In genomic region chr22:38314140-38314991, GRCh38 we compare ENCODE assay signal across 8 cellular contexts. TPM values are rescaled to one million over a fixed set of nuclear protein-coding genes. Genes with fewer than 3 reads are reported as not detected.
DNase-seq lines count a peak whose midpoint lies in the region; ATAC-seq and TF ChIP-seq lines count a peak whose summit lies in the region.

No MANE protein-coding gene starts in this region.

- H3K4me2 ChIP-seq in hepatocyte, result peak overlapping the region; percentile 92

- H3K27ac Mint-ChIP-seq in activated CD8-positive, alpha-beta T cell treated with anti-CD3 and anti-CD28 coated beads, Interleukin-2, amount 10 ng/mL, durations not matched to agents 7 days and 5 days, result peak overlapping the region; percentile 89
- H3K27ac Mint-ChIP-seq in stimulated activated naive B cell treated with anti-CD40 and anti-IgM and Interleukin-4, amounts not matched to agents 10 μg/mL and 1 μg/mL and 100 μg/mL, for 72 hours, result peak overlapping the region; percentile 91

- no peak overlapping the region for H2AFZ ChIP-seq in hepatocyte

- H3K79me2 ChIP-seq in hepatocyte, result peaks cover 75% of the 10 kb centered on the region

- TF ChIP-seq CTCF in hepatocyte (IDR thresholded peaks at IDR 0.05; ENCODE audit: poor library complexity) (no peak), WERI-Rb-1 (IDR thresholded peaks at IDR 0.05; ENCODE audit: low read depth, low read length) (no peak)

- no peaks in the 10 kb centered on the region for H3K9me2 ChIP-seq in hepatocyte (replicated peaks; ENCODE audit: insufficient read depth)

- H3K27ac ChIP-seq in hepatocyte, result peak overlapping the region; percentile 99
- H3K27ac ChIP-seq in WERI-Rb-1, result no peak overlapping the region

- peaks cover 47% of the 10 kb centered on the region for H3K4me1 ChIP-seq in hepatocyte (ENCODE audit: insufficient read depth)

- H3K27me3 ChIP-seq in hepatocyte (no peaks in the 10 kb centered on the region), WERI-Rb-1 (ENCODE audit: insufficient read depth, low read depth, severe bottlenecking) (no peaks in the 10 kb centered on the region)

- POLR2A ChIA-PET in activated CD8-positive, alpha-beta T cell treated with anti-CD3 and anti-CD28 coated beads, Interleukin-2, amount 10 ng/mL, durations not matched to agents 7 days and 5 days (lab: Charles Lee), result no interaction called here

- peak; percentile 36 for DNase-seq in H4 (ENCODE audit: low spot score)
- no peak for DNase-seq in activated CD8-positive, alpha-beta T cell treated with anti-CD3 and anti-CD28 coated beads, Interleukin-2, amount 10 ng/mL, durations not matched to agents 7 days and 5 days
- DNase-seq in hepatocyte (ENCODE audit: low spot score), result peak; percentile 26
- DNase-seq in stimulated activated naive B cell treated with anti-CD40 and anti-IgM and Interleukin-4, amounts not matched to agents 10 μg/mL and 1 μg/mL and 100 μg/mL, for 72 hours, result no peak
- DNase-seq in SIG-M5 (lab: John Stamatoyannopoulos, UW), result no peak
- DNase-seq in NCI-H69 (lab: John Stamatoyannopoulos, UW), result no peak
- DNase-seq in WERI-Rb-1, result no peak

- peaks cover 18% of the 10 kb centered on the region for H3K36me3 Mint-ChIP-seq in activated CD8-positive, alpha-beta T cell treated with anti-CD3 and anti-CD28 coated beads, Interleukin-2, amount 10 ng/mL, durations not matched to agents 7 days and 5 days (ENCODE audit: low read depth)
- peaks cover 22 to 38% of the 10 kb centered on the region in 2 donors for H3K36me3 Mint-ChIP-seq in stimulated activated naive B cell treated with anti-CD40 and anti-IgM and Interleukin-4, amounts not matched to agents 10 μg/mL and 1 μg/mL and 100 μg/mL, for 72 hours

- H3K4me3 ChIP-seq in hepatocyte (peak overlapping the region; percentile 11), WERI-Rb-1 (ENCODE audit: low read depth, low read length) (no peak overlapping the region)

- 57% methylated on average over 19 of the region's 19 CpGs for WGBS in hepatocyte (ENCODE audit: low lambda C conversion rate, missing lambda C conversion rate)

- H3K9me3 ChIP-seq in hepatocyte (ENCODE audit: low read depth) (no peaks in the 10 kb centered on the region), WERI-Rb-1 (ENCODE audit: severe bottlenecking) (no peaks in the 10 kb centered on the region)

- H4K20me1 ChIP-seq in hepatocyte (ENCODE audit: insufficient read depth, poor library complexity, severe bottlenecking), result peaks cover 60% of the 10 kb centered on the region

- CTCF ChIA-PET in activated CD8-positive, alpha-beta T cell treated with anti-CD3 and anti-CD28 coated beads, Interleukin-2, amount 10 ng/mL, durations not matched to agents 7 days and 5 days (lab: Charles Lee), result interaction anchor here (0.9 to 1.5 kb wide), 4 partner anchors 16 to 262 kb away, joined by 3 to 4 read pairs (median 3); no protein-coding TSS in a partner anchor

- H3K4me1 Mint-ChIP-seq in activated CD8-positive, alpha-beta T cell treated with anti-CD3 and anti-CD28 coated beads, Interleukin-2, amount 10 ng/mL, durations not matched to agents 7 days and 5 days (ENCODE audit: low read depth), result peaks cover 60% of the 10 kb centered on the region
- H3K4me1 Mint-ChIP-seq in stimulated activated naive B cell treated with anti-CD40 and anti-IgM and Interleukin-4, amounts not matched to agents 10 μg/mL and 1 μg/mL and 100 μg/mL, for 72 hours, result peaks cover 71 to 84% of the 10 kb centered on the region in 2 donors

- no peaks in the 10 kb centered on the region for H3K27me3 Mint-ChIP-seq in activated CD8-positive, alpha-beta T cell treated with anti-CD3 and anti-CD28 coated beads, Interleukin-2, amount 10 ng/mL, durations not matched to agents 7 days and 5 days (ENCODE audit: low read depth)
- H3K27me3 Mint-ChIP-seq in stimulated activated naive B cell treated with anti-CD40 and anti-IgM and Interleukin-4, amounts not matched to agents 10 μg/mL and 1 μg/mL and 100 μg/mL, for 72 hours, result no peaks in the 10 kb centered on the region

- ATAC-seq in activated CD8-positive, alpha-beta T cell treated with anti-CD3 and anti-CD28 coated beads, Interleukin-2, amount 10 ng/mL, durations not matched to agents 7 days and 5 days, result no peak
- ATAC-seq in stimulated activated naive B cell treated with anti-CD40 and anti-IgM and Interleukin-4, amounts not matched to agents 10 μg/mL and 1 μg/mL and 100 μg/mL, for 72 hours (replicated peaks), result no peak
- no peak for ATAC-seq in HG02885 (IDR thresholded peaks at IDR 0.05; ENCODE audit: poor library complexity, unreplicated experiment)

- H3K36me3 ChIP-seq in hepatocyte (replicated peaks; ENCODE audit: insufficient read depth, low read depth), result no peaks in the 10 kb centered on the region
- peaks cover 65% of the 10 kb centered on the region for H3K36me3 ChIP-seq in WERI-Rb-1

- H3K4me3 Mint-ChIP-seq in activated CD8-positive, alpha-beta T cell treated with anti-CD3 and anti-CD28 coated beads, Interleukin-2, amount 10 ng/mL, durations not matched to agents 7 days and 5 days, result peak overlapping the region; percentile 80
- H3K4me3 Mint-ChIP-seq in stimulated activated naive B cell treated with anti-CD40 and anti-IgM and Interleukin-4, amounts not matched to agents 10 μg/mL and 1 μg/mL and 100 μg/mL, for 72 hours, result peak overlapping the region; percentile 89 to 95

- no peaks in the 10 kb centered on the region for H3K9me3 Mint-ChIP-seq in activated CD8-positive, alpha-beta T cell treated with anti-CD3 and anti-CD28 coated beads, Interleukin-2, amount 10 ng/mL, durations not matched to agents 7 days and 5 days (ENCODE audit: insufficient read depth)
- H3K9me3 Mint-ChIP-seq in stimulated activated naive B cell treated with anti-CD40 and anti-IgM and Interleukin-4, amounts not matched to agents 10 μg/mL and 1 μg/mL and 100 μg/mL, for 72 hours, result no peaks in the 10 kb centered on the region

RNA-seq across cellular contexts. Expression of gene CSNK1E, which starts 2.9 kb away (rescaled TPM):
- 87.4 and 95.4 TPM in 2 replicates for total RNA-seq in H4 (2014; rRNA removed; shearing (Covaris generic))
- 10 to 100 TPM; 74.7 to 82.9 TPM for total RNA-seq in activated CD8-positive, alpha-beta T cell treated with anti-CD3 and anti-CD28 coated beads, Interleukin-2, amount 10 ng/mL, durations not matched to agents 7 days and 5 days
- 85.8 and 89.5 TPM in 2 replicates for total RNA-seq in hepatocyte
- 123 and 152 TPM in 2 replicates for polyA plus RNA-seq in hepatocyte

RNA-seq across cellular contexts. Expression of gene TMEM184B, which starts 41.6 kb away (rescaled TPM):
- 46.6 and 62.1 TPM in 2 replicates for total RNA-seq in H4 (2014; rRNA removed; shearing (Covaris generic))
- 10 to 100 TPM; 30.8 to 31.4 TPM for total RNA-seq in activated CD8-positive, alpha-beta T cell treated with anti-CD3 and anti-CD28 coated beads, Interleukin-2, amount 10 ng/mL, durations not matched to agents 7 days and 5 days
- 32.1 and 58.2 TPM in 2 replicates for total RNA-seq in hepatocyte
- polyA plus RNA-seq in hepatocyte, result 90.0 and 102 TPM in 2 replicates

Comparison
In these comparisons a context has a peak if more than half of its experiments do, and no peak if none do; other contexts are left out.
1. DNase-seq: peak in H4 (single experiment) and hepatocyte (single experiment); none in activated CD8-positive, alpha-beta T cell treated with anti-CD3 and anti-CD28 coated beads, Interleukin-2, amount 10 ng/mL, durations not matched to agents 7 days and 5 days (single experiment), stimulated activated naive B cell treated with anti-CD40 and anti-IgM and Interleukin-4, amounts not matched to agents 10 μg/mL and 1 μg/mL and 100 μg/mL, for 72 hours (single experiment), SIG-M5 (single experiment), NCI-H69 (single experiment) and WERI-Rb-1 (single experiment).